Comparison of ENCODE assay signal across 15 cellular contexts in the genomic region with DNA sequence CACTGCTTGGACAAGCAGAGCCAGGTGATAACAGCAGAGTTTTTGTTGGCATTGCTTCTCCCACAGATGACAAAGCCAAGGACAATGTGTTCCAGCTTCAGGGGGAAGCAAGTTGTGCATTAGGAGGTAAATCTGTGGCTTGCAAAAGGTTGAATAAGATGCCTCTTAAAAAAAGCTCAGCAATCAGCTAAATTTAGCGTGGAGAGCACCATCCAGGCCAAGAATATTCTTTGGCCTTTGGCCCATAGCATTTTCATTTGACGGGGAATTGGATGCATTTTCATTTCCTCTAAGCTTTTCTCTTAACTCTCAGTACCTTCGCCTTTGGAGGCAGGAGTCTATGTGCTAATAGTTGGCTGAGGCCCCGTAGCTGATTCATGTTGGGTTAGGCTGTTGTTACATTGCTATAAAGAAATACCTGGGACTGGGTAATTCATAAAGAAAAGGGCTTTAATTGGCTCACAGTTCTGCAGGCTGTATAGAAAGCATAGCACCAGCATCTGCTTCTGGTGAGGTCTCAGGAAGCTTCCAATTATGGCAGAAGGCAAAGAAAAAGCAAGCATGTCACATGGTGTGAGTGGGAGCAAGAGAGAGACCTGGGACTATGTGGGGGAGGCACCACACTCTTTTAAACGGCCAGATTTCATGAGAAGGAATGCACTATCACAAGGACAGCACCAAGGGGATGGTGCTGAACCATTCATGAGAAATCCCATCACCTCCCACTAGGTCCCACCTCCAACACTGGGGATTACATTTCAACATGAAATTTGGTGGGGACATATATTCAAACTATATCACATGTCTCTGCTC.
A peak's percentile ranks its signal among the peaks of the same experiment; 100 is the strongest.
DNase-seq lines count a peak whose midpoint lies in the region; ATAC-seq, FAIRE-seq and TF ChIP-seq lines count a peak whose summit lies in the region.
"Had no signal": no experiment of that assay in that cellular context is flagged by ENCODE, and none has a peak within 500 bp of the region (broad histone marks: within the 10 kb centered on the region; RNA-seq: fewer than 3 reads in every experiment).

No MANE protein-coding gene starts in this region.

- H3K4me1 ChIP-seq in keratinocyte (ENCODE audit: control insufficient read depth, extremely low read depth, insufficient read depth, low read length), result no peaks in the 10 kb centered on the region
- H3K4me1 ChIP-seq: A549 had no signal

- DNase-seq in AG04450 (ENCODE audit: low read depth, low spot score) (peak; percentile 6), NCI-H446 treated with DMSO at 0.1 percent for 48 hours (lab: John Stamatoyannopoulos, UW) (peak; percentile 83), cerebellum (ENCODE audit: low spot score) (peak; percentile 74), keratinocyte (ENCODE audit: low read depth, low spot score) (no peak), COLO668 (lab: John Stamatoyannopoulos, UW; ENCODE audit: unreplicated experiment) (no peak), mucosa of gallbladder (ENCODE audit: low spot score) (no peak), mesenteric fat pad (ENCODE audit: low spot score) (no peak)
- DNase-seq: activated CD4-positive, alpha-beta T cell treated with anti-CD3 and anti-CD28 coated beads for 1 hour; activated T-cell treated with anti-CD3 and anti-CD28 coated beads, Interleukin-2, amount 50 U/mL, for 4 hours; natural killer cell; NCI-H1436 treated with DMSO at 0.1 percent for 48 hours; NCI-H774 had no signal

- H3K27ac ChIP-seq in AG04450 (ENCODE audit: low read depth, low read length) (no peak overlapping the region), keratinocyte (ENCODE audit: control insufficient read depth, insufficient read depth, low read length) (no peak overlapping the region)
- H3K27ac ChIP-seq: A549 had no signal

- H3K4me3 ChIP-seq in AG04450 (ENCODE audit: low read depth, low read length) (no peak overlapping the region), keratinocyte (ENCODE audit: control insufficient read depth in 2 of 3, extremely low read depth in 1 of 3, insufficient read depth in 2 of 3, low read depth in 1 of 3, low read length in 3 of 3) (no peak overlapping the region)
- H3K4me3 ChIP-seq: A549 had no signal

- no peaks in the 10 kb centered on the region for H3K9me1 ChIP-seq in keratinocyte (ENCODE audit: control insufficient read depth, extremely low read depth, insufficient read depth, low read length)

- no peak overlapping the region for H2AFZ ChIP-seq in keratinocyte (ENCODE audit: control insufficient read depth, low read length)

- TF ChIP-seq CTCF in AG04450 (IDR thresholded peaks at IDR 0.05; ENCODE audit: low read depth, low read length), result no peak
- no peak for TF ChIP-seq CTCF in keratinocyte (optimal IDR thresholded peaks at IDR 0.05 in 1 of 3, IDR thresholded peaks at IDR 0.05 in 1 of 3, conservative IDR thresholded peaks at IDR 0.05 in 1 of 3; ENCODE audit: extremely low read depth in 1 of 3, insufficient read depth in 2 of 3, low read length in 3 of 3)

- H3K4me2 ChIP-seq in keratinocyte (ENCODE audit: control insufficient read depth, extremely low read depth, insufficient read depth, low read depth, low read length), result no peak overlapping the region
- H3K4me2 ChIP-seq: A549 had no signal

- no peak for ATAC-seq in HG03520 (IDR thresholded peaks at IDR 0.05; ENCODE audit: unreplicated experiment)
- ATAC-seq: A549; activated T-cell treated with anti-CD3 and anti-CD28 coated beads, Interleukin-2, amount 50 U/mL, for 4 hours; natural killer cell had no signal

- peak; percentile 88 for FAIRE-seq in keratinocyte (lab: Jason Lieb, UNC)
- FAIRE-seq: A549, GM12891 had no signal

- CTCF ChIA-PET in AG04450 (lab: Charles Lee), result no interaction called here

- dilution Hi-C loops in keratinocyte (cut with MboI; ENCODE audit: extremely low pct_ligation_motif_present, low sequenced_read_pairs), result no loop called here

- no peaks in the 10 kb centered on the region for H3K36me3 ChIP-seq in keratinocyte (ENCODE audit: control insufficient read depth in 2 of 2, extremely low read depth in 1 of 2, insufficient read depth in 2 of 2, low read length in 2 of 2)

- no peaks in the 10 kb centered on the region for H3K9me3 ChIP-seq in AG04450 (ENCODE audit: control insufficient read depth, insufficient read depth, low read length)
- no peaks in the 10 kb centered on the region for H3K9me3 ChIP-seq in keratinocyte (ENCODE audit: control insufficient read depth, low read depth, low read length)
- H3K9me3 ChIP-seq: A549 had no signal

- no peaks in the 10 kb centered on the region for H4K20me1 ChIP-seq in keratinocyte (ENCODE audit: control insufficient read depth, extremely low read depth, insufficient read depth, low read length)

- H3K79me2 ChIP-seq in keratinocyte (ENCODE audit: control insufficient read depth, insufficient read depth, low read length), result no peaks in the 10 kb centered on the region

- no peak overlapping the region for H3K9ac ChIP-seq in keratinocyte (ENCODE audit: control insufficient read depth, extremely low read depth, insufficient read depth, low read length)

- POLR2A ChIA-PET in AG04450 (lab: Yijun Ruan, JAX), result no interaction called here

- peaks cover 7% of the 10 kb centered on the region for H3K27me3 ChIP-seq in AG04450 (ENCODE audit: control insufficient read depth, insufficient read depth, low read length)
- no peaks in the 10 kb centered on the region for H3K27me3 ChIP-seq in keratinocyte (ENCODE audit: control insufficient read depth, extremely low read depth, insufficient read depth, low read length)

Comparison
In these comparisons a context has a peak if more than half of its experiments do, and no peak if none do; other contexts are left out.
1. DNase-seq: peak in AG04450 (single experiment), NCI-H446 treated with DMSO at 0.1 percent for 48 hours (single experiment) and cerebellum (single experiment); none in keratinocyte (single experiment), COLO668 (single experiment), mucosa of gallbladder (single experiment) and mesenteric fat pad (single experiment).